Comparison of ENCODE assay signal across 8 cellular contexts in the genomic region with DNA sequence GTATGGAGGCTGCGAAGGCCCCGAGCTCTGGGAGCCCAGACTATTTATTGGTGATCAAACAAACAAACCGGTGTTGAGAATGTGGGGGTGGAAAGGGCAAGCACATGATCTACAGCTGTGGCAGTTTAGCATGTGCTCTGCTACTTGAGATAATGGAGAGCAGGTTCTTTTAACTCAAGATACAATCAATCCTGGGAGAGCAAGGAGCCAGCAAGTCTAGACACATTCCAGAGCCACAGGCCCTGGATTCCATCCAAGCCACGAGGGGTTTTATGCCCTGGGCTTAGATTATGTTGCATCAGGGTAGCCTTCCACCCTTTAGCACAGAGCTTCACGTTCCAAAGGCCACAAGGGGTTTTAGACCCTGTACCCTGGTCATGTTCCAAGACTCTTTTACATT.
DNase-seq lines count a peak whose midpoint lies in the region; TF ChIP-seq lines count a peak whose summit lies in the region.
"Not testable (repeated sequence)": the region's sequence is repeated elsewhere in the genome, so short reads cannot be mapped to it uniquely, and the experiment has no call there.

No MANE protein-coding gene starts in this region.

- H3K4me3 ChIP-seq in A673 (ENCODE audit: low read depth, low read length, poor library complexity, severe bottlenecking); SK-N-MC; choroid plexus epithelial cell (ENCODE audit: low read depth, low read length); hepatocyte; suprapubic skin: not testable (repeated sequence)

- CTCF ChIA-PET in A673 (lab: Charles Lee): not testable (repeated sequence)

- not testable (repeated sequence) for H3K36me3 ChIP-seq in A673 (ENCODE audit: insufficient read depth, low read length, poor library complexity, severe bottlenecking); SK-N-MC (ENCODE audit: insufficient read depth, low read length); hepatocyte (replicated peaks; ENCODE audit: insufficient read depth, low read depth); suprapubic skin

- not testable (repeated sequence) for H4K20me1 ChIP-seq in hepatocyte (ENCODE audit: insufficient read depth, poor library complexity, severe bottlenecking)

- not testable (repeated sequence) for H3K27ac ChIP-seq in A673 (ENCODE audit: low read depth, low read length, poor library complexity, severe bottlenecking)
- H3K27ac ChIP-seq in SK-N-MC (peak overlapping the region; percentile 68; the same call in 1 of the 2 replicates), hepatocyte (peak overlapping the region; percentile 78), suprapubic skin (peak overlapping the region; percentile 34)

- BruUV-seq in A673 (replicated peaks; lab: Mats Ljungman, UMichigan): not testable (repeated sequence)

- not testable (repeated sequence) for TF ChIP-seq EP300 in suprapubic skin (IDR thresholded peaks at IDR 0.05)

- TF ChIP-seq POLR2A in suprapubic skin (IDR thresholded peaks at IDR 0.05): not testable (repeated sequence)

- H3K9me3 ChIP-seq in A673 (ENCODE audit: low read depth, low read length, poor library complexity, severe bottlenecking); SK-N-MC (ENCODE audit: low read depth, low read length); hepatocyte (ENCODE audit: low read depth); suprapubic skin: not testable (repeated sequence)

- H2AFZ ChIP-seq in hepatocyte: not testable (repeated sequence)

- DNase-seq in A673 (ENCODE audit: low spot score) (peak; percentile 10), EL (peak; percentile 42), M059J (ENCODE audit: low read depth) (peak; percentile 90), NCI-H69 (lab: John Stamatoyannopoulos, UW) (peak; percentile 19), SK-N-MC (ENCODE audit: low read depth, low spot score) (peak; percentile 59), choroid plexus epithelial cell (ENCODE audit: low read depth) (peak; percentile 22)
- not testable (repeated sequence) for DNase-seq in hepatocyte (ENCODE audit: low spot score); suprapubic skin (ENCODE audit: low spot score in 2 of 2)

- not testable (repeated sequence) for H3K27me3 ChIP-seq in A673 (replicated peaks; ENCODE audit: insufficient read depth, low read depth, low read length, poor library complexity); hepatocyte; suprapubic skin

- WGBS in hepatocyte (ENCODE audit: low lambda C conversion rate, missing lambda C conversion rate): 51% methylated on average over 5 of the region's 5 CpGs
- WGBS in suprapubic skin: 59% methylated on average over 5 of the region's 5 CpGs

- H3K9ac ChIP-seq in SK-N-MC (ENCODE audit: insufficient read length): not testable (repeated sequence)

- not testable (repeated sequence) for H3K79me2 ChIP-seq in hepatocyte

- not testable (repeated sequence) for H3K9me2 ChIP-seq in hepatocyte (replicated peaks; ENCODE audit: insufficient read depth)

- not testable (repeated sequence) for H3K4me2 ChIP-seq in hepatocyte

- not testable (repeated sequence) for H3K4me1 ChIP-seq in A673 (ENCODE audit: insufficient read depth, low read length, poor library complexity, severe bottlenecking); hepatocyte (ENCODE audit: insufficient read depth)
- peaks cover 10% of the 10 kb centered on the region for H3K4me1 ChIP-seq in suprapubic skin

- intact Hi-C loops in A673 (cut with micrococcal nuclease; ENCODE audit: unreplicated experiment): not testable (repeated sequence)

- POLR2A ChIA-PET in A673 (lab: Charles Lee; ENCODE audit: low non-redundant PET): not testable (repeated sequence)

- TF ChIP-seq CTCF in A673 (conservative IDR thresholded peaks at IDR 0.05; ENCODE audit: low read depth, low read length); choroid plexus epithelial cell (conservative IDR thresholded peaks at IDR 0.05; ENCODE audit: low read depth, low read length); hepatocyte (IDR thresholded peaks at IDR 0.05; ENCODE audit: poor library complexity); suprapubic skin (IDR thresholded peaks at IDR 0.05): not testable (repeated sequence)
